ENCODE assay signal across 13 cellular contexts in the genomic region with DNA sequence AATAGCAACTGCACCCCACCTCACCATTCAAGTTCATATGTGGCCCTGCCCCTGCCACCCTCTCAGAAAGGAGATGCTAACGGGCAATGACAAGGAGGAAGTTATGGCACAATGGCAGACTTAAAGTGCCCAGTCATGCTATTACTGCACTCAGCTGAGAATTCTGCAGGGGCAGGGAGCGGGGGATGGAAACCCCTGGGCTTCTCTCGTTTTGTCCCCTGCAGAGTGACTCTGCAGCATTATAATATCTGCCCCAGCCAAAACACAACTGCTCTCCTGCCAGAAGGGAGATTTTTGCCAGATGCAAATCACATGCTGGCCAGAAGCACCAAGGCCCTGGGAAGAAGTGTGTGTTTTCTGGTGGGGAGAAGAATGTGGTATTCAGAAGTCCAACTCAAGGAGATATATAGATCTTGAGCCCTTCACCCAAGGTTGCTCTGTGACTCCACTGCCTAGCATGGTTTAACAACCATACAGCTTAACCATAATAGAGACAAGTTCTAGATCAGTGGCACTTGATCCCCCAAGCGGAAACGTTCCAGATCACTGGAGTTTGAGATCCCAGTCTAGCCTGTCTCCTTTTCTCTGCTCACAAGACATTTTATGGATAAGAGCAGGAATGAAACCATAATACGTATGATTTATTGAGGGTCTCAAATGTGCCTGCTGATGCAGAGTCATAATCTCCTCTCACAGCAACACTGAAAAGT.
DNase-seq lines count a peak whose midpoint lies in the region; ATAC-seq, FAIRE-seq and TF ChIP-seq lines count a peak whose summit lies in the region.
"Had no signal": no experiment of that assay in that cellular context is flagged by ENCODE, and none has a peak within 500 bp of the region (broad histone marks: within the 10 kb centered on the region; RNA-seq: fewer than 3 reads in every experiment).

No MANE protein-coding gene starts in this region.

- H3K27ac Mint-ChIP-seq in T-helper 2 cell treated with Interferon-gamma antibody and Interleukin-4, amounts not matched to agents 5 μg/mL and 100 μg/mL, for 36 hours = no peak overlapping the region
- H3K27ac Mint-ChIP-seq: neural progenitor cell had no signal

- H3K27me3 Mint-ChIP-seq in T-helper 2 cell treated with Interferon-gamma antibody and Interleukin-4, amounts not matched to agents 5 μg/mL and 100 μg/mL, for 36 hours (ENCODE audit: low read depth) = no peaks in the 10 kb centered on the region

- FAIRE-seq in GM12891 (lab: Jason Lieb, UNC) = no peak

- no peak overlapping the region for H2AFZ ChIP-seq in smooth muscle cell (ENCODE audit: low read depth)
- H2AFZ ChIP-seq: neural progenitor cell had no signal

- H3K27me3 ChIP-seq in HL-60 (ENCODE audit: insufficient read depth, poor library complexity, severe bottlenecking) = no peaks in the 10 kb centered on the region
- H3K27me3 ChIP-seq in smooth muscle cell (ENCODE audit: low read depth) = no peaks in the 10 kb centered on the region
- H3K27me3 ChIP-seq: adrenal gland, neural progenitor cell had no signal

- peak overlapping the region; percentile 59 for H3K27ac ChIP-seq in HL-60 (replicated peaks)
- H3K27ac ChIP-seq in smooth muscle cell (ENCODE audit: low read depth) = peak overlapping the region; percentile 57
- H3K27ac ChIP-seq: adrenal gland, neural progenitor cell, SK-N-MC had no signal

- H3K9me3 Mint-ChIP-seq in T-helper 2 cell treated with Interferon-gamma antibody and Interleukin-4, amounts not matched to agents 5 μg/mL and 100 μg/mL, for 36 hours = peaks cover 21% of the 10 kb centered on the region

- H3K4me1 Mint-ChIP-seq in T-helper 2 cell treated with Interferon-gamma antibody and Interleukin-4, amounts not matched to agents 5 μg/mL and 100 μg/mL, for 36 hours (ENCODE audit: low read depth) = peaks cover 69% of the 10 kb centered on the region

- 76% methylated on average over 6 of the region's 6 CpGs for WGBS in smooth muscle cell (ENCODE audit: low lambda C conversion rate)

- H4K20me1 ChIP-seq in smooth muscle cell (ENCODE audit: low read depth) = no peaks in the 10 kb centered on the region

- H3K4me2 ChIP-seq in smooth muscle cell = peak overlapping the region; percentile 20
- H3K4me2 ChIP-seq: neural progenitor cell had no signal

- no peak overlapping the region for H3K9ac ChIP-seq in smooth muscle cell (ENCODE audit: low read depth)
- H3K9ac ChIP-seq: neural progenitor cell had no signal

- peaks cover 20% of the 10 kb centered on the region for H3K36me3 Mint-ChIP-seq in T-helper 2 cell treated with Interferon-gamma antibody and Interleukin-4, amounts not matched to agents 5 μg/mL and 100 μg/mL, for 36 hours (ENCODE audit: low read depth)
- H3K36me3 Mint-ChIP-seq: neural progenitor cell had no signal

- no peak overlapping the region for H3K4me3 Mint-ChIP-seq in T-helper 2 cell treated with Interferon-gamma antibody and Interleukin-4, amounts not matched to agents 5 μg/mL and 100 μg/mL, for 36 hours
- H3K4me3 Mint-ChIP-seq: neural progenitor cell had no signal

- TF ChIP-seq CTCF in HL-60 (IDR thresholded peaks at IDR 0.05; ENCODE audit: insufficient read depth, low read length) (no peak), smooth muscle cell (IDR thresholded peaks at IDR 0.05; ENCODE audit: borderline replicate concordance, insufficient read depth, poor library complexity, severe bottlenecking) (no peak)

- H3K9me3 ChIP-seq in smooth muscle cell (replicated peaks; ENCODE audit: low read depth) = peaks cover 5% of the 10 kb centered on the region
- H3K9me3 ChIP-seq: adrenal gland had no signal

- ATAC-seq in GM21619 (IDR thresholded peaks at IDR 0.05; ENCODE audit: unreplicated experiment) = no peak
- ATAC-seq in HG03025 (IDR thresholded peaks at IDR 0.05; ENCODE audit: low FRiP score, unreplicated experiment) = no peak

- peaks cover 12% of the 10 kb centered on the region for H3K4me1 ChIP-seq in smooth muscle cell (ENCODE audit: low read depth)
- H3K4me1 ChIP-seq: adrenal gland had no signal

- TF ChIP-seq POLR2A in GM12891 (IDR thresholded peaks at IDR 0.05; ENCODE audit: low read depth, low read length) = no peak

- peak; percentile 13 to 64 for DNase-seq in HL-60 (ENCODE audit: low read depth in 1 of 2, low spot score in 1 of 2)
- DNase-seq in RPMI8226 = peak; percentile 23
- DNase-seq in globus pallidus (ENCODE audit: low spot score) = peak; percentile 15
- no peak for DNase-seq in smooth muscle cell (lab: John Stamatoyannopoulos, UW; ENCODE audit: unreplicated experiment)
- DNase-seq in T-helper 2 cell treated with Interferon-gamma antibody and Interleukin-4, amounts not matched to agents 5 μg/mL and 100 μg/mL, for 36 hours (ENCODE audit: low spot score) = no peak
- no peak for DNase-seq in GM12891 (ENCODE audit: insufficient read length, low spot score)
- DNase-seq: NCI-H226; stimulated activated CD4-positive, alpha-beta T cell treated with anti-CD3 and anti-CD28 coated beads, Interleukin-1b, Interleukin-23, amount 100 ng/mL, for 48 hours had no signal

- H3K4me3 ChIP-seq in HL-60 (replicated peaks; ENCODE audit: insufficient read depth, low read length) = no peak overlapping the region
- no peak overlapping the region for H3K4me3 ChIP-seq in smooth muscle cell
- H3K4me3 ChIP-seq: adrenal gland, neural progenitor cell, SK-N-MC had no signal

- no peaks in the 10 kb centered on the region for H3F3A ChIP-seq in smooth muscle cell (ENCODE audit: low read depth)

- no peaks in the 10 kb centered on the region for H3K36me3 ChIP-seq in smooth muscle cell (ENCODE audit: low read depth)
- H3K36me3 ChIP-seq: adrenal gland, neural progenitor cell had no signal

- no peaks in the 10 kb centered on the region for H3K79me2 ChIP-seq in smooth muscle cell (ENCODE audit: low read depth)

TF ChIP-seq in GM12891, 5 proteins besides CTCF, POLR2A, EP300 and RAD21:
- no peak for TF ChIP-seq POU2F2 (IDR thresholded peaks at IDR 0.05; ENCODE audit: low read depth, low read length)
- no peak for TF ChIP-seq TAF1 (IDR thresholded peaks at IDR 0.05; ENCODE audit: low read depth, low read length)
- no peak for TF ChIP-seq POLR2AphosphoS5 (IDR thresholded peaks at IDR 0.05; ENCODE audit: low read depth, low read length)
- no peak for TF ChIP-seq SPI1 (IDR thresholded peaks at IDR 0.05; ENCODE audit: low read depth, low read length)
- no peak for TF ChIP-seq PAX5 (IDR thresholded peaks at IDR 0.05; ENCODE audit: insufficient read depth, low read length, severe bottlenecking)

Comparison
In these comparisons a context has a peak if more than half of its experiments do, and no peak if none do; other contexts are left out.
1. DNase-seq: peak in HL-60 (2 of 2), RPMI8226 (single experiment) and globus pallidus (single experiment); none in smooth muscle cell (single experiment), T-helper 2 cell treated with Interferon-gamma antibody and Interleukin-4, amounts not matched to agents 5 μg/mL and 100 μg/mL, for 36 hours (single experiment) and GM12891 (single experiment).